15 cellular contexts compared by ENCODE assay signal in genomic region chr1:3536395-3536794, GRCh38.
DNase-seq lines count a peak whose midpoint lies in the region; ATAC-seq and TF ChIP-seq lines count a peak whose summit lies in the region.
"Had no signal": no experiment of that assay in that cellular context is flagged by ENCODE, and none has a peak within 500 bp of the region (broad histone marks: within the 10 kb centered on the region; RNA-seq: fewer than 3 reads in every experiment).

No MANE protein-coding gene starts in this region.

- H3K27me3 ChIP-seq in BLaER1 (no peaks in the 10 kb centered on the region), thoracic aorta (replicated peaks; ENCODE audit: insufficient read depth) (no peaks in the 10 kb centered on the region)

- H3K4me1 Mint-ChIP-seq in activated T-cell treated with anti-CD3 and anti-CD28 coated beads, Interleukin-2, amount 50 U/mL, for 72 hours (ENCODE audit: low read depth): peaks cover 5% of the 10 kb centered on the region

- H3K4me3 ChIP-seq in BLaER1 (no peak overlapping the region), thoracic aorta (no peak overlapping the region)
- H3K4me3 ChIP-seq: A549 had no signal

- 0 out of 2 replicates have a peak overlapping the region, but pooled peaks have one; percentile 11 for H3K9ac ChIP-seq in BLaER1

- peaks cover 97% of the 10 kb centered on the region for H4K20me1 ChIP-seq in BLaER1

- peaks cover 94% of the 10 kb centered on the region for H3K4me1 ChIP-seq in BLaER1
- peaks cover 23 to 45% of the 10 kb centered on the region in 2 donors for H3K4me1 ChIP-seq in thoracic aorta (ENCODE audit: control insufficient read depth in 1 of 2, low read depth in 2 of 2)
- H3K4me1 ChIP-seq: A549 had no signal

- H3K27ac ChIP-seq in BLaER1 (peak overlapping the region; percentile 16; the same call in 1 of the 2 replicates), thoracic aorta (peak overlapping the region; percentile 17 to 38)
- H3K27ac ChIP-seq: A549, C4-2B had no signal

- H3K4me3 Mint-ChIP-seq in activated T-cell treated with anti-CD3 and anti-CD28 coated beads, Interleukin-2, amount 50 U/mL, for 72 hours: no peak overlapping the region
- H3K4me3 Mint-ChIP-seq: CD4-positive, alpha-beta memory T cell; HFFc6 had no signal

- H3K4me2 ChIP-seq in BLaER1: peak overlapping the region; percentile 82
- H3K4me2 ChIP-seq: A549 had no signal

- no peaks in the 10 kb centered on the region for H3K36me3 Mint-ChIP-seq in activated T-cell treated with anti-CD3 and anti-CD28 coated beads, Interleukin-2, amount 50 U/mL, for 72 hours (ENCODE audit: insufficient read depth in 2 of 2)
- H3K36me3 Mint-ChIP-seq: CD4-positive, alpha-beta memory T cell had no signal

- no peaks in the 10 kb centered on the region for H3K27me3 Mint-ChIP-seq in activated T-cell treated with anti-CD3 and anti-CD28 coated beads, Interleukin-2, amount 50 U/mL, for 72 hours (ENCODE audit: low read depth)
- H3K27me3 Mint-ChIP-seq: CD4-positive, alpha-beta memory T cell had no signal

- H3K27ac Mint-ChIP-seq in activated T-cell treated with anti-CD3 and anti-CD28 coated beads, Interleukin-2, amount 50 U/mL, for 72 hours: no peak overlapping the region
- H3K27ac Mint-ChIP-seq: CD4-positive, alpha-beta memory T cell; HFFc6 had no signal

- no peaks in the 10 kb centered on the region for H3K9me3 Mint-ChIP-seq in activated T-cell treated with anti-CD3 and anti-CD28 coated beads, Interleukin-2, amount 50 U/mL, for 72 hours
- H3K9me3 Mint-ChIP-seq: CD4-positive, alpha-beta memory T cell; HFFc6 had no signal

- TF ChIP-seq CTCF in thoracic aorta (IDR thresholded peaks at IDR 0.05): no peak

- H3K36me3 ChIP-seq in BLaER1 (no peaks in the 10 kb centered on the region), thoracic aorta (no peaks in the 10 kb centered on the region)

- ATAC-seq in thoracic aorta (ENCODE audit: insufficient number of reproducible peaks, low FRiP score, low read depth): no peak
- ATAC-seq in activated T-cell treated with anti-CD3 and anti-CD28 coated beads, Interleukin-2, amount 50 U/mL, for 72 hours (replicated peaks in 1 of 2): no peak
- ATAC-seq: A549 had no signal

- H3K9me3 ChIP-seq in BLaER1 (no peaks in the 10 kb centered on the region), thoracic aorta (no peaks in the 10 kb centered on the region)
- H3K9me3 ChIP-seq: A549 had no signal

- DNase-seq in GM03348 (ENCODE audit: low spot score) (peak; percentile 41), islet precursor cell (peak; percentile 73), thoracic aorta (ENCODE audit: low spot score) (no peak), NCI-H2196 treated with DMSO at 0.1 percent for 48 hours (lab: John Stamatoyannopoulos, UW; ENCODE audit: unreplicated experiment) (no peak)
- no peak for DNase-seq in stimulated activated CD4-positive, alpha-beta T cell treated with anti-CD3 and anti-CD28 coated beads, Interleukin-12 subunit alpha, Interleukin-12 subunit beta, amount 100 ng/mL, for 4 hours
- no peak for DNase-seq in activated T-cell treated with anti-CD3 and anti-CD28 coated beads, Interleukin-2, amount 50 U/mL, for 72 hours
- DNase-seq: CD4-positive, alpha-beta memory T cell; DMS79; EL; GDM1; HCEC 1CT; HFFc6 had no signal

Comparison
In these comparisons a context has a peak if more than half of its experiments do, and no peak if none do; other contexts are left out.
1. DNase-seq: peak in GM03348 (single experiment) and islet precursor cell (single experiment); none in thoracic aorta (single experiment), stimulated activated CD4-positive, alpha-beta T cell treated with anti-CD3 and anti-CD28 coated beads, Interleukin-12 subunit alpha, Interleukin-12 subunit beta, amount 100 ng/mL, for 4 hours (single experiment), activated T-cell treated with anti-CD3 and anti-CD28 coated beads, Interleukin-2, amount 50 U/mL, for 72 hours (0 of 2) and NCI-H2196 treated with DMSO at 0.1 percent for 48 hours (single experiment).